8 cellular contexts compared by ENCODE assay signal in genomic region chr12:120116443-120116791, GRCh38. TPM values are rescaled to one million over a fixed set of nuclear protein-coding genes. Genes with fewer than 3 reads are reported as not detected.
DNase-seq lines count a peak whose midpoint lies in the region; ATAC-seq and TF ChIP-seq lines count a peak whose summit lies in the region.

Gene RAB35 (minus strand): TSS chr12:120116753. CDS start chr12:120116650, 103 bp downstream.

- DNase-seq in activated CD8-positive, alpha-beta memory T cell treated with anti-CD3 and anti-CD28 coated beads, Interleukin-2, amount 10 ng/mL, durations not matched to agents 7 days and 5 days, result no peak
- DNase-seq in activated CD8-positive, alpha-beta memory T cell treated with anti-CD3 and anti-CD28 coated beads, Interleukin-2, amount 50 U/mL, for 4 hours, result no peak
- DNase-seq in activated T-helper 1 cell treated with anti-CD3 and anti-CD28 coated beads, Interleukin-12 subunit alpha, Interleukin-12 subunit beta, Interleukin-2, Interleukin-4 antibody, amounts not matched to agents 30 ng/mL and 10 ng/mL and 1 ng/mL, durations not matched to agents 14 hours and 24 hours and 36 hours (ENCODE audit: low spot score), result no peak
- DNase-seq in left ventricle myocardium inferior (no peak), sciatic nerve (ENCODE audit: low spot score) (no peak), cerebellar cortex (ENCODE audit: low spot score) (no peak), NCI-H748 treated with DMSO at 0.1 percent for 48 hours (lab: John Stamatoyannopoulos, UW) (no peak), SIG-M5 treated with dmso at 0.1 percent for 504 hours (lab: John Stamatoyannopoulos, UW; ENCODE audit: unreplicated experiment) (no peak)

- TF ChIP-seq CTCF in left ventricle myocardium inferior (IDR thresholded peaks at IDR 0.05; ENCODE audit: borderline replicate concordance), result no peak

- no peaks in the 10 kb centered on the region for H3K27me3 ChIP-seq in left ventricle myocardium inferior (ENCODE audit: low read depth)

- H3K4me1 ChIP-seq in left ventricle myocardium inferior, result peaks cover 65% of the 10 kb centered on the region

- H3K4me1 Mint-ChIP-seq in activated CD8-positive, alpha-beta memory T cell treated with anti-CD3 and anti-CD28 coated beads, Interleukin-2, amount 10 ng/mL, durations not matched to agents 7 days and 5 days, result peaks cover 71% of the 10 kb centered on the region
- peaks cover 71% of the 10 kb centered on the region for H3K4me1 Mint-ChIP-seq in activated T-helper 1 cell treated with anti-CD3 and anti-CD28 coated beads, Interleukin-12 subunit alpha, Interleukin-12 subunit beta, Interleukin-2, Interleukin-4 antibody, amounts not matched to agents 30 ng/mL and 10 ng/mL and 1 ng/mL, durations not matched to agents 14 hours and 24 hours and 36 hours (ENCODE audit: low read depth)

- peak within 1 kb of the TSS; percentile 73 for H3K4me3 ChIP-seq in left ventricle myocardium inferior

- H3K36me3 Mint-ChIP-seq in activated CD8-positive, alpha-beta memory T cell treated with anti-CD3 and anti-CD28 coated beads, Interleukin-2, amount 10 ng/mL, durations not matched to agents 7 days and 5 days, result peaks cover 29% of the 10 kb centered on the region
- H3K36me3 Mint-ChIP-seq in activated T-helper 1 cell treated with anti-CD3 and anti-CD28 coated beads, Interleukin-12 subunit alpha, Interleukin-12 subunit beta, Interleukin-2, Interleukin-4 antibody, amounts not matched to agents 30 ng/mL and 10 ng/mL and 1 ng/mL, durations not matched to agents 14 hours and 24 hours and 36 hours (ENCODE audit: low read depth), result peaks cover 34% of the 10 kb centered on the region

- peak within 1 kb of the TSS; percentile 97 for H3K27ac ChIP-seq in left ventricle myocardium inferior (replicated peaks)

- ATAC-seq in activated CD8-positive, alpha-beta memory T cell treated with anti-CD3 and anti-CD28 coated beads, Interleukin-2, amount 10 ng/mL, durations not matched to agents 7 days and 5 days, result no peak
- ATAC-seq in sciatic nerve, result no peak

- CTCF ChIA-PET in activated CD8-positive, alpha-beta memory T cell treated with anti-CD3 and anti-CD28 coated beads, Interleukin-2, amount 10 ng/mL, durations not matched to agents 7 days and 5 days (lab: Charles Lee), result interaction anchor here (0.8 to 3.3 kb wide), 7 partner anchors 16 to 126 kb away, joined by 3 to 15 read pairs (median 8); partner anchors contain the start of gene RPLP0

- H3K4me3 Mint-ChIP-seq in activated CD8-positive, alpha-beta memory T cell treated with anti-CD3 and anti-CD28 coated beads, Interleukin-2, amount 10 ng/mL, durations not matched to agents 7 days and 5 days, result peak within 1 kb of the TSS; percentile 90
- H3K4me3 Mint-ChIP-seq in activated T-helper 1 cell treated with anti-CD3 and anti-CD28 coated beads, Interleukin-12 subunit alpha, Interleukin-12 subunit beta, Interleukin-2, Interleukin-4 antibody, amounts not matched to agents 30 ng/mL and 10 ng/mL and 1 ng/mL, durations not matched to agents 14 hours and 24 hours and 36 hours, result peak within 1 kb of the TSS; percentile 99

- H3K27ac Mint-ChIP-seq in activated CD8-positive, alpha-beta memory T cell treated with anti-CD3 and anti-CD28 coated beads, Interleukin-2, amount 10 ng/mL, durations not matched to agents 7 days and 5 days, result peak within 1 kb of the TSS; percentile 87
- H3K27ac Mint-ChIP-seq in activated T-helper 1 cell treated with anti-CD3 and anti-CD28 coated beads, Interleukin-12 subunit alpha, Interleukin-12 subunit beta, Interleukin-2, Interleukin-4 antibody, amounts not matched to agents 30 ng/mL and 10 ng/mL and 1 ng/mL, durations not matched to agents 14 hours and 24 hours and 36 hours, result peak within 1 kb of the TSS; percentile 94

- no peaks in the 10 kb centered on the region for H3K9me3 ChIP-seq in left ventricle myocardium inferior (replicated peaks)

- H3K9me3 Mint-ChIP-seq in activated CD8-positive, alpha-beta memory T cell treated with anti-CD3 and anti-CD28 coated beads, Interleukin-2, amount 10 ng/mL, durations not matched to agents 7 days and 5 days (ENCODE audit: low read depth), result no peaks in the 10 kb centered on the region
- H3K9me3 Mint-ChIP-seq in activated T-helper 1 cell treated with anti-CD3 and anti-CD28 coated beads, Interleukin-12 subunit alpha, Interleukin-12 subunit beta, Interleukin-2, Interleukin-4 antibody, amounts not matched to agents 30 ng/mL and 10 ng/mL and 1 ng/mL, durations not matched to agents 14 hours and 24 hours and 36 hours, result no peaks in the 10 kb centered on the region

- no peaks in the 10 kb centered on the region for H3K27me3 Mint-ChIP-seq in activated CD8-positive, alpha-beta memory T cell treated with anti-CD3 and anti-CD28 coated beads, Interleukin-2, amount 10 ng/mL, durations not matched to agents 7 days and 5 days
- H3K27me3 Mint-ChIP-seq in activated T-helper 1 cell treated with anti-CD3 and anti-CD28 coated beads, Interleukin-12 subunit alpha, Interleukin-12 subunit beta, Interleukin-2, Interleukin-4 antibody, amounts not matched to agents 30 ng/mL and 10 ng/mL and 1 ng/mL, durations not matched to agents 14 hours and 24 hours and 36 hours (ENCODE audit: insufficient read depth), result no peaks in the 10 kb centered on the region

- intact Hi-C loops in activated T-helper 1 cell treated with anti-CD3 and anti-CD28 coated beads, Interleukin-12 subunit alpha, Interleukin-12 subunit beta, Interleukin-2, Interleukin-4 antibody, amounts not matched to agents 30 ng/mL and 10 ng/mL and 1 ng/mL, durations not matched to agents 14 hours and 24 hours and 36 hours (cut with micrococcal nuclease), result loop anchor here (1.0 to 10.0 kb wide), 3 partner anchors 85 to 318 kb away; partner anchors contain the start of genes COX6A1 and RPLP0
- intact Hi-C loops in left ventricle myocardium inferior (cut with micrococcal nuclease), result no loop called here
- intact Hi-C loops in sciatic nerve (cut with DNase I), result no loop called here

- H3K36me3 ChIP-seq in left ventricle myocardium inferior, result peaks cover 8% of the 10 kb centered on the region

RNA-seq across cellular contexts. Expression of gene RAB35, which starts in this region (rescaled TPM):
- 10 to 100 TPM; 63.7 to 81.3 TPM for total RNA-seq in activated CD8-positive, alpha-beta memory T cell treated with anti-CD3 and anti-CD28 coated beads, Interleukin-2, amount 10 ng/mL, durations not matched to agents 7 days and 5 days
- total RNA-seq in activated T-helper 1 cell treated with anti-CD3 and anti-CD28 coated beads, Interleukin-12 subunit alpha, Interleukin-12 subunit beta, Interleukin-2, Interleukin-4 antibody, amounts not matched to agents 30 ng/mL and 10 ng/mL and 1 ng/mL, durations not matched to agents 14 hours and 24 hours and 36 hours, result 89.2 and 94.2 TPM in 2 replicates
- total RNA-seq in left ventricle myocardium inferior (21.9 TPM), sciatic nerve (52.2 TPM)
